ENCODE assay signal across 11 cellular contexts in the genomic region with DNA sequence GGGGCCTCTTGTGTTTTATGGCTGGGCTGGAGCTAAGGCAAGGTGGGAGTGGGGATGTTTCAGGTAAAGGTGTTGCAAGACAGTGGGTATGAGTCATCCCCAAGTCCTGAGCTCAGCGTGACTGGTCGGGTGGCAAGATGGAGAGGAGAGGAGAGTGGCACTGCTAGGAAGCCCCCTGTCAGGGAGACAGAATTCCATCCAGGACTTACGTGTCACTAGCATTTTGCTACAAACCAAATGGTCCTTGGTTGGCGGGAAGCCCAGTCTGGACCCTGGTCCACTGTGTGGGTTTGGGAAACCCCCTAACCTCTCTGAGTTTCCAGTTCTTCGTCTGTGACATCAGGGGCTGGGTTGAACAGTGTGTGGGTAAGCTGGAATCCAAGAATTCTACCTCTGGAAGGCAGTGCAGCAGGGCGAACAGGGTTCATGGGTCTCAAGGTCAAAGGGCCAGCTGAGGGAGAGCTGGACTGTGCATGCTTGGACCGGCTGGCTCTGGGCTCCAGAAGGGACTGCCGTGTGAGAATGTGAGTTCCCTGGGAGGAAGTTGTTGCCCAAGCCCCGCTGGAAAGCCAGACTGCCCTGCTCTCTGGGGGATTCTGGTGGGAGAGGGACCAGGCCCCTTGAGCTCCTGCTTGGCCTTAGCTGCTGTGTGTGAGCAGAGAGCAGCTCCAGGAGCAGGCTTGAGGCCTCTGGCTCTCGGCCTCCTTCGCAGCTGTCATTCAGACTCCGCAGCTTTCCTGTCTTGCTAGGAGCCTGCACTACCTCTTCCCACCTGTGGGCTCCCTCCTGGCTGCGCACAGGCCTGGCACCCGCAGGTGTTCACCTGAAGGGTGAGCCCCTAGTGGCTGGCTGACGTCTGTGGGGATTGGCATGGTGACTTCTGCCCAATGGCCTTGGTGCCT.
DNase-seq lines count a peak whose midpoint lies in the region; ATAC-seq and TF ChIP-seq lines count a peak whose summit lies in the region.
"Had no signal": no experiment of that assay in that cellular context is flagged by ENCODE, and none has a peak within 500 bp of the region (broad histone marks: within the 10 kb centered on the region; RNA-seq: fewer than 3 reads in every experiment).

No MANE protein-coding gene starts in this region.

- no peaks in the 10 kb centered on the region for H3K9me2 ChIP-seq in SK-N-SH

- POLR2A ChIA-PET in SK-N-SH (lab: Yijun Ruan, JAX) = interaction anchor here (0.8 kb wide), 1 partner anchor 13 kb away, joined by 3 read pairs; no protein-coding TSS in a partner anchor

- 71% methylated on average over 12 of the region's 15 CpGs for WGBS in SK-N-SH (ENCODE audit: low lambda C conversion rate)

- ATAC-seq in GM21723 (IDR thresholded peaks at IDR 0.05; ENCODE audit: unreplicated experiment) = no peak
- ATAC-seq in GM21526 (IDR thresholded peaks at IDR 0.05; ENCODE audit: low FRiP score, unreplicated experiment) = no peak
- no peak for ATAC-seq in GM18517 (IDR thresholded peaks at IDR 0.05; ENCODE audit: unreplicated experiment)

- TF ChIP-seq CTCF in BE2C (IDR thresholded peaks at IDR 0.05; ENCODE audit: low read depth, low read length) = peak; percentile 18
- peak; percentile 30; the same call in 1 of the 2 replicates for TF ChIP-seq CTCF in SK-N-SH (IDR thresholded peaks at IDR 0.05)

- TF ChIP-seq RAD21 in SK-N-SH (IDR thresholded peaks at IDR 0.05; ENCODE audit: low read length) = no peak

- H3K27me3 ChIP-seq in BE2C (no peaks in the 10 kb centered on the region), SK-N-SH (ENCODE audit: insufficient read depth) (no peaks in the 10 kb centered on the region)

- no peak overlapping the region for H3K4me2 ChIP-seq in SK-N-SH

- no peaks in the 10 kb centered on the region for H3K9me3 ChIP-seq in BE2C
- no peaks in the 10 kb centered on the region for H3K9me3 ChIP-seq in SK-N-SH

- no peaks in the 10 kb centered on the region for H3K79me2 ChIP-seq in SK-N-SH (ENCODE audit: insufficient read depth)

- TF ChIP-seq EP300 in SK-N-SH (IDR thresholded peaks at IDR 0.05; ENCODE audit: borderline replicate concordance in 1 of 2, low read depth in 1 of 2, low read length in 1 of 2) = no peak

- no peaks in the 10 kb centered on the region for H4K20me1 ChIP-seq in SK-N-SH (ENCODE audit: insufficient read depth)

- H3K4me3 ChIP-seq in BE2C (ENCODE audit: low read depth, low read length) (no peak overlapping the region), SK-N-SH (ENCODE audit: low read depth in 2 of 2, low read length in 1 of 2) (no peak overlapping the region)

- H3K36me3 ChIP-seq in BE2C (no peaks in the 10 kb centered on the region), SK-N-SH (replicated peaks in 1 of 2; ENCODE audit: control insufficient read depth in 1 of 2, insufficient read depth in 2 of 2, low read length in 1 of 2) (no peaks in the 10 kb centered on the region)

- H3K4me1 ChIP-seq in BE2C (no peaks in the 10 kb centered on the region), SK-N-SH (ENCODE audit: control insufficient read depth in 1 of 2, insufficient read depth in 2 of 2, low read depth in 1 of 2, low read length in 1 of 2) (peaks cover 0 to 20% of the 10 kb centered on the region in 2 experiments; a peak in 1 of 4 replicates)

- no peak overlapping the region for H3K9ac ChIP-seq in SK-N-SH

- CTCF ChIA-PET in SK-N-SH (lab: Yijun Ruan, JAX) = interaction anchor here (0.8 to 0.9 kb wide), 2 partner anchors 9 to 13 kb away, joined by 3 read pairs; no protein-coding TSS in a partner anchor

- H2AFZ ChIP-seq in SK-N-SH (ENCODE audit: low read depth) = no peak overlapping the region

- DNase-seq in BE2C (peak; percentile 13), HuH-7.5 (ENCODE audit: low spot score) (peak; percentile 58), SK-N-SH (no peak), islet precursor cell (peak; percentile 90), globus pallidus (ENCODE audit: low spot score) (no peak)
- DNase-seq: activated CD4-positive, alpha-beta T cell treated with anti-CD3 and anti-CD28 coated beads, Interleukin-2, amount 10 ng/mL, durations not matched to agents 24 days and 14 days; GDM1 had no signal

- no peaks in the 10 kb centered on the region for H3F3A ChIP-seq in SK-N-SH (replicated peaks; ENCODE audit: insufficient read depth)

- H3K27ac ChIP-seq in SK-N-SH (ENCODE audit: low read depth in 2 of 2, low read length in 1 of 2) = no peak overlapping the region
- H3K27ac ChIP-seq: HL-60 had no signal

TF ChIP-seq in SK-N-SH, 30 proteins besides CTCF, POLR2A, EP300 and RAD21:
- TF ChIP-seq CHD2 (IDR thresholded peaks at IDR 0.05; ENCODE audit: low read length, partially characterized antibody) (no peak), MXI1 (IDR thresholded peaks at IDR 0.05; ENCODE audit: low read depth, low read length) (no peak), RCOR1 (IDR thresholded peaks at IDR 0.05; ENCODE audit: low read length) (no peak), NFIC (IDR thresholded peaks at IDR 0.05; ENCODE audit: borderline replicate concordance) (no peak), GABPA (IDR thresholded peaks at IDR 0.05; ENCODE audit: low read depth) (no peak), TEAD4 (IDR thresholded peaks at IDR 0.05; ENCODE audit: borderline replicate concordance, insufficient read depth) (no peak)

Comparison
In these comparisons a context has a peak if more than half of its experiments do, and no peak if none do; other contexts are left out.
1. DNase-seq: peak in BE2C (single experiment), HuH-7.5 (single experiment) and islet precursor cell (single experiment); none in SK-N-SH (single experiment) and globus pallidus (single experiment).